In the genomic region with DNA sequence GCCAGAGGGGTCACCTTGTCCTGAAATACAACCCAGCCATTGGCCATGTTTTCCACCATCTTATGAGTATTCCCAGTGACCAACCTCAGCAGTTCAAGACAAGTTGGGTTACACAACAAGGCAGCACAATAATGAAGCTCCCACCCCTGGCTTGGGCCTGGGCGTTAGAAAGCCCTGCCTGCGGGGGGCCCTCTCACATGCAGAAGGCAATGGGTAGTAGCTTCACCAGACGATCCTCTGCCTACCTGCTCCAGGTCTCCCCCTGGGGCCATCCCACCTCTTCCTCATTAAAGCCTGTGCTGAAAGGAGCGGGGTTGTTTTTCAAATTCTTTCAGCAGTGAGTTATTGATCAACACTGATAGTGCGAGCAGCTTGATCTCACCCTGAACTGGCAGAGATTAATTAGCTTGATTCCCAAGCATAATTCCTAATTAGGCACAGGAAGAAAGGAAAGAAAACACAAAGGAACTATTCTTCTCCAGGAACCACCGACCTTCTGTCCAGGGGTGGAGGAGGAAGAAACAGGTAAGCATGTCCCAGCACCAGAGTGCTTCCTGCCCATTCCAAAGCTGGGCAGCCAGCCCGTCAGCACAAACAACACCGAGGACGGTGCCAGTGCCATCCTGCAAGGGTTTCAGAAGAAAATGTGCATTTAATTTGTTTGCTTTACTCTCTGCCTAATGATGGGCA, we compare ENCODE assay signal across 22 cellular contexts.
DNase-seq lines count a peak whose midpoint lies in the region; ATAC-seq, FAIRE-seq and TF ChIP-seq lines count a peak whose summit lies in the region.
"Had no signal": no experiment of that assay in that cellular context is flagged by ENCODE, and none has a peak within 500 bp of the region (broad histone marks: within the 10 kb centered on the region; RNA-seq: fewer than 3 reads in every experiment).

No MANE protein-coding gene starts in this region.

- H3K27ac ChIP-seq in OCI-LY1 (ENCODE audit: low read depth, low read length, poor library complexity, severe bottlenecking) (peak overlapping the region; percentile 98), pancreas (peak overlapping the region in 2 of 4 donors; percentile 33 to 57)
- H3K27ac ChIP-seq: SK-N-MC, upper lobe of left lung had no signal

- no peak overlapping the region; the same call in 1 of the 2 replicates for H3K4me2 ChIP-seq in OCI-LY1 (ENCODE audit: low read length)

- ATAC-seq in pancreas, result peak; percentile 43 to 81 (median 76)
- ATAC-seq in HG02840 (IDR thresholded peaks at IDR 0.05; ENCODE audit: low FRiP score, unreplicated experiment), result no peak
- ATAC-seq: Panc1 had no signal

- TF ChIP-seq CTCF in OCI-LY1 (IDR thresholded peaks at IDR 0.05; ENCODE audit: low read length), result peak; percentile 25; the same call in 1 of the 2 replicates
- no peak for TF ChIP-seq CTCF in pancreas (IDR thresholded peaks at IDR 0.05)
- no peak for TF ChIP-seq CTCF in GM20000 (IDR thresholded peaks at IDR 0.05; ENCODE audit: extremely low read depth, missing control alignments)

- H3K9me3 ChIP-seq in OCI-LY1 (ENCODE audit: low read length) (no peaks in the 10 kb centered on the region), pancreas (peaks cover 0 to 3% (median 0%) of the 10 kb centered on the region in 4 donors)
- H3K9me3 ChIP-seq: upper lobe of left lung had no signal

- peaks cover 4% of the 10 kb centered on the region for H3F3A ChIP-seq in OCI-LY1 (ENCODE audit: insufficient read depth, low read length)

- H3K36me3 ChIP-seq in OCI-LY1 (ENCODE audit: insufficient read depth, low read length) (peaks cover 9% of the 10 kb centered on the region; the same call in 1 of the 2 replicates), pancreas (no peaks in the 10 kb centered on the region)
- H3K36me3 ChIP-seq: upper lobe of left lung had no signal

- no peaks in the 10 kb centered on the region for H3K27me3 ChIP-seq in OCI-LY1 (ENCODE audit: insufficient read depth, low read length)
- no peaks in the 10 kb centered on the region for H3K27me3 ChIP-seq in pancreas
- H3K27me3 ChIP-seq: upper lobe of left lung had no signal

- DNase-seq in NCI-H146 (lab: John Stamatoyannopoulos, UW), result peak; percentile 51
- no peak for DNase-seq in NCI-H146 treated with DMSO at 0.1 percent for 48 hours (lab: John Stamatoyannopoulos, UW; ENCODE audit: unreplicated experiment)
- DNase-seq in iPS-NIHi11 (ENCODE audit: low spot score), result peak; percentile 42
- DNase-seq in pancreas, result no peak
- no peak for DNase-seq in GM20000 (ENCODE audit: low spot score)
- no peak for DNase-seq in T-helper 9 cell
- DNase-seq: activated CD4-positive, alpha-beta T cell treated with anti-CD3 and anti-CD28 coated beads for 4 hours; activated CD8-positive, alpha-beta memory T cell treated with anti-CD3 and anti-CD28 coated beads, Interleukin-2, amount 50 U/mL, for 48 hours; activated naive CD4-positive, alpha-beta T cell treated with anti-CD3 and anti-CD28 coated beads, Interleukin-2, amount 10 ng/mL, durations not matched to agents 7 days and 5 days; C1 segment of cervical spinal cord; NCI-H1930; retina; stimulated activated naive CD4-positive, alpha-beta T cell treated with Interleukin-2 at 50 U/mL for 16 hours; T1000; upper lobe of left lung had no signal

- no peak overlapping the region for H3K4me3 ChIP-seq in OCI-LY1 (ENCODE audit: low read depth, low read length, poor library complexity, severe bottlenecking)
- H3K4me3 ChIP-seq in pancreas, result no peak overlapping the region
- H3K4me3 ChIP-seq: SK-N-MC, upper lobe of left lung had no signal

- H3K9me2 ChIP-seq in OCI-LY1 (ENCODE audit: low read depth, low read length), result no peaks in the 10 kb centered on the region

- H3K79me2 ChIP-seq in OCI-LY1 (ENCODE audit: insufficient read depth, low read length), result peaks cover 13% of the 10 kb centered on the region

- H3K4me1 ChIP-seq in OCI-LY1 (ENCODE audit: insufficient read depth, low read length, severe bottlenecking) (peaks cover 44% of the 10 kb centered on the region), pancreas (no peaks in the 10 kb centered on the region)

- H3K9ac ChIP-seq in OCI-LY1 (ENCODE audit: low read length), result no peak overlapping the region

- WGBS in pancreas, 2 donors, result 29 to 40% methylated on average over 9 of the region's 9 CpGs

- H2AFZ ChIP-seq in OCI-LY1 (ENCODE audit: low read length), result no peak overlapping the region

- H4K20me1 ChIP-seq in OCI-LY1 (ENCODE audit: insufficient read depth, low read length), result no peaks in the 10 kb centered on the region

- intact Hi-C loops in pancreas (cut with DNase I), result no loop called here

- FAIRE-seq in pancreas (lab: Jason Lieb, UNC), result no peak
- FAIRE-seq: colon, frontal cortex, HTR-8/SVneo had no signal

Comparison
In these comparisons a context has a peak if more than half of its experiments do, and no peak if none do; other contexts are left out.
1. DNase-seq: peak in NCI-H146 (single experiment) and iPS-NIHi11 (single experiment); none in NCI-H146 treated with DMSO at 0.1 percent for 48 hours (single experiment), pancreas (0 of 6), GM20000 (single experiment) and T-helper 9 cell (single experiment).